Comparison of ENCODE assay signal across 17 cellular contexts in the genomic region with DNA sequence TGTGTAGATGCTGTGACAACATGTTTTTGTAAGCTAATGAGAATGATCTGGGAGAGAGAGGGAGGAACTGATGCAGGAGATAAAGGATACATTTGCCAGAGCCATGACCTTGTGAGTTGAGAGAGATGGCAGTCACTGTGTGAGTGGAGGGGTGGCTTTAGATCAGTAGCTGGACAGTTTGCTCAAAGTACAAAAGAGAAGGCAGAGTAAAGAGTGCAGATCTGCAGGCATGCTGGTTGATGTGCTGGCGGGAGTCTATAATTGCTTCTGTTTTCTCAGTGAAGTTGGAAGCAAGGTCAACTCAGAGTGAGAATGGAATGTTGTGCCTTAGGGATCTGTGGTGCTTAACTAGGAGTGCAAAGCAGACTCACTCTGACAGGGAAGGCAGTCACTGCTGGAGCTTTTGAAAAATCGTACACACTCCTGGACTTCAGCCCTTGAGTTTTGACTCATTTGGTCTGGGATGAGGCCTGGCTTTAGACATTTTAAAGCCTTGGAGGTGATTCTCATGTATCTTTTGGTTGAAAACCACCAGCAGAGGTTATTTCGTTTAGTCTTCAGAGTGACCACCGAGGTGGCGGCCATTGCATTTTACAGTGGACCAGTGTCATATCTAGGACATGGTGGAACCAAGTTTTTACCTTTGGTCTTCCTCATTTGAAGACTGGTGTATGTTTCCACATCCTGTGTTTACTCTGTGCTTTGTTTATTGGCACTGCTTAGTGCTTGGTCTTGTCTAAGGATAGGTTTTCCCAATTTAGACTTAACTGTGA. TPM values are rescaled to one million over a fixed set of nuclear protein-coding genes. Genes with fewer than 3 reads are reported as not detected.
DNase-seq lines count a peak whose midpoint lies in the region; ATAC-seq and TF ChIP-seq lines count a peak whose summit lies in the region.
"Had no signal": no experiment of that assay in that cellular context is flagged by ENCODE, and none has a peak within 500 bp of the region (broad histone marks: within the 10 kb centered on the region; RNA-seq: fewer than 3 reads in every experiment).

No MANE protein-coding gene starts in this region.

- H2BK12ac ChIP-seq in trophoblast cell (ENCODE audit: low read length), result no peak overlapping the region

- no peak overlapping the region for H3K27ac Mint-ChIP-seq in stimulated activated naive CD8-positive, alpha-beta T cell treated with anti-CD3 and anti-CD28 coated beads, Interleukin-15, amount 100 ng/mL, for 72 hours
- H3K27ac Mint-ChIP-seq: activated B cell treated with CpG ODN at 0.5 μM for 24 hours; stimulated activated effector memory CD8-positive, alpha-beta T cell treated with anti-CD3 and anti-CD28 coated beads, Interleukin-12 subunit alpha, Interleukin-12 subunit beta, amount 100 ng/mL, for 72 hours had no signal

- no peak overlapping the region for H2AK5ac ChIP-seq in trophoblast cell (ENCODE audit: low read length)

- H3K4ac ChIP-seq in trophoblast cell (ENCODE audit: low read depth, low read length), result no peak overlapping the region

- no peak overlapping the region for H4K91ac ChIP-seq in trophoblast cell (ENCODE audit: low read depth, low read length)

- H3K4me1 ChIP-seq in adipocyte (ENCODE audit: control insufficient read depth, insufficient read depth, low read length) (peaks cover 25% of the 10 kb centered on the region), heart right ventricle (peaks cover 0 to 17% (median 8%) of the 10 kb centered on the region in 9 donors), trophoblast cell (ENCODE audit: control insufficient read depth in 1 of 2, insufficient read depth in 2 of 2, low read length in 2 of 2) (peaks cover 3 to 14% of the 10 kb centered on the region in 2 experiments), OCI-LY7 (ENCODE audit: insufficient read depth, low read length, poor library complexity, severe bottlenecking) (no peaks in the 10 kb centered on the region)

- H3K18ac ChIP-seq in trophoblast cell (ENCODE audit: low read length), result no peak overlapping the region

- H3K4me1 Mint-ChIP-seq in stimulated activated naive CD8-positive, alpha-beta T cell treated with anti-CD3 and anti-CD28 coated beads, Interleukin-15, amount 100 ng/mL, for 72 hours, result peaks cover 20% of the 10 kb centered on the region
- H3K4me1 Mint-ChIP-seq: activated B cell treated with CpG ODN at 0.5 μM for 24 hours; stimulated activated effector memory CD8-positive, alpha-beta T cell treated with anti-CD3 and anti-CD28 coated beads, Interleukin-12 subunit alpha, Interleukin-12 subunit beta, amount 100 ng/mL, for 72 hours had no signal

- H4K12ac ChIP-seq in trophoblast cell (ENCODE audit: low read depth, low read length), result no peak overlapping the region

- no peak overlapping the region for H3K9ac ChIP-seq in adipocyte (ENCODE audit: low read length)
- H3K9ac ChIP-seq in trophoblast cell (ENCODE audit: low read length), result no peak overlapping the region

- no peak overlapping the region for H2BK120ac ChIP-seq in trophoblast cell (ENCODE audit: insufficient read depth, low read length, poor library complexity)

- no peaks in the 10 kb centered on the region for H3K9me3 Mint-ChIP-seq in stimulated activated naive CD8-positive, alpha-beta T cell treated with anti-CD3 and anti-CD28 coated beads, Interleukin-15, amount 100 ng/mL, for 72 hours
- H3K9me3 Mint-ChIP-seq: activated B cell treated with CpG ODN at 0.5 μM for 24 hours; CD4-positive, CD25-positive, alpha-beta regulatory T cell; stimulated activated effector memory CD8-positive, alpha-beta T cell treated with anti-CD3 and anti-CD28 coated beads, Interleukin-12 subunit alpha, Interleukin-12 subunit beta, amount 100 ng/mL, for 72 hours had no signal

- peak overlapping the region; percentile 52 for H2BK5ac ChIP-seq in trophoblast cell (ENCODE audit: low read depth, low read length, poor library complexity)

- H3K4me2 ChIP-seq in trophoblast cell (ENCODE audit: low read length) (peak overlapping the region; percentile 15), OCI-LY7 (ENCODE audit: low read length) (no peak overlapping the region)

- TF ChIP-seq CTCF in heart right ventricle (IDR thresholded peaks at IDR 0.05) (no peak), OCI-LY7 (conservative IDR thresholded peaks at IDR 0.05; ENCODE audit: low read length) (no peak)

- H2AFZ ChIP-seq in trophoblast cell (ENCODE audit: insufficient read depth, low read length, poor library complexity) (no peak overlapping the region), OCI-LY7 (ENCODE audit: low read length) (no peak overlapping the region)

- H3K9me2 ChIP-seq in OCI-LY7 (ENCODE audit: insufficient read depth, low read length), result no peaks in the 10 kb centered on the region

- peaks cover 7% of the 10 kb centered on the region for H3K79me1 ChIP-seq in trophoblast cell (ENCODE audit: low read length)

- peaks cover 35% of the 10 kb centered on the region for H3K36me3 ChIP-seq in adipocyte (ENCODE audit: control insufficient read depth, insufficient read depth, low read length, severe bottlenecking)
- H3K36me3 ChIP-seq in heart right ventricle, result peaks cover 0 to 70% (median 11%) of the 10 kb centered on the region in 9 donors
- H3K36me3 ChIP-seq in trophoblast cell (ENCODE audit: control insufficient read depth in 1 of 2, insufficient read depth in 2 of 2, low read length in 2 of 2), result peaks cover 3% of the 10 kb centered on the region in 2 experiments
- H3K36me3 ChIP-seq in OCI-LY7 (ENCODE audit: insufficient read depth, low read length), result peaks cover 89% of the 10 kb centered on the region
- H3K36me3 ChIP-seq: ovary had no signal

- POLR2A ChIA-PET in OCI-LY7 (lab: Charles Lee), result no interaction called here

- H3K79me2 ChIP-seq in trophoblast cell (ENCODE audit: control insufficient read depth, insufficient read depth, low read length, poor library complexity) (no peaks in the 10 kb centered on the region), OCI-LY7 (ENCODE audit: insufficient read depth, low read depth, low read length) (no peaks in the 10 kb centered on the region)

- intact Hi-C loops in heart right ventricle (cut with DNase I) (no loop called here), OCI-LY7 (cut with micrococcal nuclease; ENCODE audit: unreplicated experiment) (no loop called here)

- H3K27ac ChIP-seq in heart right ventricle, result peak overlapping the region; percentile 21 to 76 (median 64)
- peak overlapping the region; percentile 96 for H3K27ac ChIP-seq in trophoblast cell (ENCODE audit: low read depth, low read length)
- H3K27ac ChIP-seq in OCI-LY7 (ENCODE audit: low read depth, low read length, poor library complexity, severe bottlenecking), result no peak overlapping the region
- H3K27ac ChIP-seq: ovary had no signal

- H4K20me1 ChIP-seq in OCI-LY7 (ENCODE audit: insufficient read depth, low read length), result no peaks in the 10 kb centered on the region

- H3K4me3 Mint-ChIP-seq in stimulated activated naive CD8-positive, alpha-beta T cell treated with anti-CD3 and anti-CD28 coated beads, Interleukin-15, amount 100 ng/mL, for 72 hours, result no peak overlapping the region
- H3K4me3 Mint-ChIP-seq: activated B cell treated with CpG ODN at 0.5 μM for 24 hours; CD4-positive, CD25-positive, alpha-beta regulatory T cell; stimulated activated effector memory CD8-positive, alpha-beta T cell treated with anti-CD3 and anti-CD28 coated beads, Interleukin-12 subunit alpha, Interleukin-12 subunit beta, amount 100 ng/mL, for 72 hours had no signal

- 65 to 76% methylated on average over 5 of the region's 5 CpGs for WGBS in heart right ventricle, 2 donors
- no CpG with 5 or more reads among the region's 5 CpGs for WGBS in trophoblast cell (ENCODE audit: extremely low coverage, insufficient coverage, insufficient read length)

- H4K8ac ChIP-seq in trophoblast cell (ENCODE audit: low read depth, low read length), result no peak overlapping the region

- H3K27me3 ChIP-seq in adipocyte (replicated peaks; ENCODE audit: control insufficient read depth, insufficient read depth, low read length) (no peaks in the 10 kb centered on the region), heart right ventricle (no peaks in the 10 kb centered on the region), trophoblast cell (ENCODE audit: insufficient read depth, low read length) (no peaks in the 10 kb centered on the region)
- H3K27me3 ChIP-seq: ovary had no signal

- H3K27me3 Mint-ChIP-seq in stimulated activated naive CD8-positive, alpha-beta T cell treated with anti-CD3 and anti-CD28 coated beads, Interleukin-15, amount 100 ng/mL, for 72 hours, result no peaks in the 10 kb centered on the region
- H3K27me3 Mint-ChIP-seq: activated B cell treated with CpG ODN at 0.5 μM for 24 hours; CD4-positive, CD25-positive, alpha-beta regulatory T cell had no signal

- BruUV-seq in OCI-LY7 (replicated peaks; lab: Mats Ljungman, UMichigan), result no TSS peak

- no peak overlapping the region for H3K23ac ChIP-seq in trophoblast cell (ENCODE audit: low read length)

- peak; percentile 30 to 84 (median 73) for ATAC-seq in heart right ventricle
- no peak for ATAC-seq in stimulated activated naive CD8-positive, alpha-beta T cell treated with anti-CD3 and anti-CD28 coated beads, Interleukin-15, amount 100 ng/mL, for 72 hours
- ATAC-seq: stimulated activated effector memory CD8-positive, alpha-beta T cell treated with anti-CD3 and anti-CD28 coated beads, Interleukin-12 subunit alpha, Interleukin-12 subunit beta, amount 100 ng/mL, for 72 hours had no signal

- H3K4me3 ChIP-seq in adipocyte (ENCODE audit: low read length), result peak overlapping the region; percentile 27
- no peak overlapping the region for H3K4me3 ChIP-seq in heart right ventricle
- H3K4me3 ChIP-seq in trophoblast cell (ENCODE audit: low read depth, low read length), result no peak overlapping the region
- H3K4me3 ChIP-seq in OCI-LY7 (ENCODE audit: low read depth, low read length, poor library complexity, severe bottlenecking), result no peak overlapping the region
- H3K4me3 ChIP-seq: ovary had no signal

- no peaks in the 10 kb centered on the region for H3K9me3 ChIP-seq in adipocyte (ENCODE audit: control insufficient read depth, low read length)
- no peaks in the 10 kb centered on the region for H3K9me3 ChIP-seq in heart right ventricle
- H3K9me3 ChIP-seq in trophoblast cell (ENCODE audit: insufficient read depth, low read depth, low read length), result no peaks in the 10 kb centered on the region
- H3K9me3 ChIP-seq in OCI-LY7 (ENCODE audit: low read length), result no peaks in the 10 kb centered on the region
- H3K9me3 ChIP-seq: ovary had no signal

- no peak overlapping the region for H3K14ac ChIP-seq in trophoblast cell (ENCODE audit: low read length)

- DNase-seq in EL (peak; percentile 72), adipocyte (ENCODE audit: low read depth) (peak; percentile 35), heart right ventricle (no peak), trophoblast cell (peak; percentile 12 to 65), D341Med (ENCODE audit: low spot score) (no peak), OCI-LY7 (ENCODE audit: low spot score) (no peak), C1 segment of cervical spinal cord (lab: John Stamatoyannopoulos, UW) (no peak)
- no peak for DNase-seq in stimulated activated naive CD8-positive, alpha-beta T cell treated with anti-CD3 and anti-CD28 coated beads, Interleukin-15, amount 100 ng/mL, for 72 hours
- DNase-seq: activated B cell treated with CpG ODN at 0.5 μM for 24 hours; amygdala; CD4-positive, CD25-positive, alpha-beta regulatory T cell; KG1; midbrain; NCI-H187; NCI-H748 treated with DMSO at 0.1 percent for 48 hours; ovary had no signal

- CTCF ChIA-PET in OCI-LY7 (lab: Charles Lee; ENCODE audit: unreplicated experiment), result no interaction called here

RNA-seq across cellular contexts. Expression of a gene that starts 49.6 kb away (rescaled TPM):
- total RNA-seq in heart right ventricle (100 to 1,000 TPM in 1 of 10 donors, 10 to 100 TPM in 9; 39.4 to 100 (median 71.6) TPM), OCI-LY7 (2022) (59.0 and 63.8 TPM in 2 replicates)
- polyA plus RNA-seq in heart right ventricle, result 10 to 100 TPM in 1 of 2 donors, 1 to 10 TPM in 1; 5.2 to 13.0 TPM
- 11.3 and 12.1 TPM in 2 replicates for polyA plus RNA-seq in trophoblast cell (2013)
- 22.3 and 23.0 TPM in 2 replicates for total RNA-seq in OCI-LY7 (2014; rRNA removed; shearing (Covaris generic))

Comparison
In these comparisons a context has a peak if more than half of its experiments do, and no peak if none do; other contexts are left out.
1. DNase-seq: peak in EL (single experiment), adipocyte (single experiment) and trophoblast cell (2 of 2); none in heart right ventricle (0 of 2), D341Med (single experiment), OCI-LY7 (single experiment), stimulated activated naive CD8-positive, alpha-beta T cell treated with anti-CD3 and anti-CD28 coated beads, Interleukin-15, amount 100 ng/mL, for 72 hours (0 of 2) and C1 segment of cervical spinal cord (0 of 14).